Comparison of ENCODE assay signal across 26 cellular contexts in genomic region chr1:245306628-245307410, GRCh38.
DNase-seq lines count a peak whose midpoint lies in the region; ATAC-seq and TF ChIP-seq lines count a peak whose summit lies in the region.
"Had no signal": no experiment of that assay in that cellular context is flagged by ENCODE, and none has a peak within 500 bp of the region (broad histone marks: within the 10 kb centered on the region; RNA-seq: fewer than 3 reads in every experiment).

No MANE protein-coding gene starts in this region.

- no peak for DNase-seq in Right ventricle myocardium superior
- DNase-seq in cardiac septum (ENCODE audit: low spot score): no peak
- DNase-seq in NCI-H128 (lab: John Stamatoyannopoulos, UW; ENCODE audit: unreplicated experiment): peak; percentile 60
- peak; percentile 35 for DNase-seq in NCI-H774 (lab: John Stamatoyannopoulos, UW)
- DNase-seq in psoas muscle: no peak
- no peak for DNase-seq in activated naive CD4-positive, alpha-beta T cell treated with anti-CD3 and anti-CD28 coated beads, Interleukin-2, amount 10 ng/mL, durations not matched to agents 7 days and 5 days
- DNase-seq: activated CD4-positive, alpha-beta T cell treated with anti-CD3 and anti-CD28 coated beads, Interleukin-2, amount 10 ng/mL, durations not matched to agents 24 days and 14 days; activated naive CD4-positive, alpha-beta T cell treated with anti-CD3 and anti-CD28 coated beads, Interleukin-2, amount 50 U/mL, for 16 hours; activated T-cell treated with anti-CD3 and anti-CD28 coated beads, Interleukin-2, amount 50 U/mL, for 48 hours; amygdala; Caco-2; foreskin melanocyte; MM.1S; NCI-H1694 treated with DMSO at 0.1 percent for 48 hours; pancreas; right lobe of liver; stimulated activated naive CD8-positive, alpha-beta T cell treated with anti-CD3 and anti-CD28 coated beads, Interleukin-15, amount 100 ng/mL, for 72 hours; T-helper 2 cell had no signal

- intact Hi-C loops in Right ventricle myocardium superior (cut with DNase I) (no loop called here), cardiac septum (cut with DNase I) (no loop called here), psoas muscle (cut with DNase I) (no loop called here)

- H3K9me3 ChIP-seq in psoas muscle: no peaks in the 10 kb centered on the region
- H3K9me3 ChIP-seq: BLaER1, Caco-2, esophagus muscularis mucosa, pancreas, right lobe of liver, thyroid gland had no signal

- H3K36me3 Mint-ChIP-seq in activated naive CD4-positive, alpha-beta T cell treated with anti-CD3 and anti-CD28 coated beads, Interleukin-2, amount 10 ng/mL, durations not matched to agents 7 days and 5 days: no peaks in the 10 kb centered on the region

- WGBS in psoas muscle, 3 donors: 8 to 12% (median 11%) methylated on average over 12 of the region's 12 CpGs

- peaks cover 11% of the 10 kb centered on the region for H3K4me1 Mint-ChIP-seq in activated naive CD4-positive, alpha-beta T cell treated with anti-CD3 and anti-CD28 coated beads, Interleukin-2, amount 10 ng/mL, durations not matched to agents 7 days and 5 days

- peak; percentile 52 for ATAC-seq in Right ventricle myocardium superior (ENCODE audit: poor library complexity)
- peak in 3 of 4 donors; percentile 52 to 61 (median 54) for ATAC-seq in psoas muscle
- no peak for ATAC-seq in HG03097 (IDR thresholded peaks at IDR 0.05; ENCODE audit: low FRiP score, unreplicated experiment)
- ATAC-seq in HG02763 (IDR thresholded peaks at IDR 0.05; ENCODE audit: unreplicated experiment): no peak
- ATAC-seq: K562; pancreas; right lobe of liver; stimulated activated naive CD8-positive, alpha-beta T cell treated with anti-CD3 and anti-CD28 coated beads, Interleukin-15, amount 100 ng/mL, for 72 hours had no signal

- no peak overlapping the region for H3K4me3 Mint-ChIP-seq in activated naive CD4-positive, alpha-beta T cell treated with anti-CD3 and anti-CD28 coated beads, Interleukin-2, amount 10 ng/mL, durations not matched to agents 7 days and 5 days
- H3K4me3 Mint-ChIP-seq: activated CD4-positive, alpha-beta T cell treated with anti-CD3 and anti-CD28 coated beads, Interleukin-2, amount 10 ng/mL, durations not matched to agents 24 days and 14 days; stimulated activated naive CD8-positive, alpha-beta T cell treated with anti-CD3 and anti-CD28 coated beads, Interleukin-15, amount 100 ng/mL, for 72 hours had no signal

- no peak for TF ChIP-seq CTCF in psoas muscle (IDR thresholded peaks at IDR 0.05)

- H3K27me3 ChIP-seq in psoas muscle (ENCODE audit: insufficient read depth in 3 of 3, low read length in 2 of 3): no peaks in the 10 kb centered on the region
- H3K27me3 ChIP-seq: BLaER1, esophagus muscularis mucosa, right lobe of liver, thyroid gland had no signal

- CTCF ChIA-PET in activated naive CD4-positive, alpha-beta T cell treated with anti-CD3 and anti-CD28 coated beads, Interleukin-2, amount 10 ng/mL, durations not matched to agents 7 days and 5 days (lab: Charles Lee): no interaction called here

- H3K36me3 ChIP-seq in psoas muscle (ENCODE audit: insufficient read depth in 1 of 2, low read depth in 1 of 2): no peaks in the 10 kb centered on the region
- H3K36me3 ChIP-seq: BLaER1, esophagus muscularis mucosa, pancreas, right lobe of liver, thyroid gland had no signal

- peaks cover 8% of the 10 kb centered on the region for H3K27me3 Mint-ChIP-seq in activated naive CD4-positive, alpha-beta T cell treated with anti-CD3 and anti-CD28 coated beads, Interleukin-2, amount 10 ng/mL, durations not matched to agents 7 days and 5 days

- peaks cover 3% of the 10 kb centered on the region for H3K9me3 Mint-ChIP-seq in activated naive CD4-positive, alpha-beta T cell treated with anti-CD3 and anti-CD28 coated beads, Interleukin-2, amount 10 ng/mL, durations not matched to agents 7 days and 5 days
- H3K9me3 Mint-ChIP-seq: activated CD4-positive, alpha-beta T cell treated with anti-CD3 and anti-CD28 coated beads, Interleukin-2, amount 10 ng/mL, durations not matched to agents 24 days and 14 days; stimulated activated naive CD8-positive, alpha-beta T cell treated with anti-CD3 and anti-CD28 coated beads, Interleukin-15, amount 100 ng/mL, for 72 hours had no signal

- H3K27ac ChIP-seq in psoas muscle: no peak overlapping the region
- H3K27ac ChIP-seq: BLaER1, coronary artery, esophagus muscularis mucosa, pancreas, right lobe of liver, SK-N-MC had no signal

- H3K27ac Mint-ChIP-seq in activated naive CD4-positive, alpha-beta T cell treated with anti-CD3 and anti-CD28 coated beads, Interleukin-2, amount 10 ng/mL, durations not matched to agents 7 days and 5 days: no peak overlapping the region
- H3K27ac Mint-ChIP-seq: activated CD4-positive, alpha-beta T cell treated with anti-CD3 and anti-CD28 coated beads, Interleukin-2, amount 10 ng/mL, durations not matched to agents 24 days and 14 days; stimulated activated naive CD8-positive, alpha-beta T cell treated with anti-CD3 and anti-CD28 coated beads, Interleukin-15, amount 100 ng/mL, for 72 hours had no signal

- H3K4me3 ChIP-seq in psoas muscle: no peak overlapping the region
- H3K4me3 ChIP-seq: BLaER1, coronary artery, esophagus muscularis mucosa, K562, pancreas, right lobe of liver, SK-N-MC, thyroid gland had no signal

- H3K4me1 ChIP-seq in psoas muscle: no peaks in the 10 kb centered on the region
- H3K4me1 ChIP-seq: Caco-2, pancreas, right lobe of liver had no signal

Comparison
In these comparisons a context has a peak if more than half of its experiments do, and no peak if none do; other contexts are left out.
1. ATAC-seq: peak in Right ventricle myocardium superior (single experiment) and psoas muscle (3 of 4); none in HG03097 (single experiment) and HG02763 (single experiment).
2. DNase-seq: peak in NCI-H128 (single experiment) and NCI-H774 (single experiment); none in Right ventricle myocardium superior (single experiment), cardiac septum (single experiment), psoas muscle (0 of 2) and activated naive CD4-positive, alpha-beta T cell treated with anti-CD3 and anti-CD28 coated beads, Interleukin-2, amount 10 ng/mL, durations not matched to agents 7 days and 5 days (single experiment).